Comparison of ENCODE assay signal across 9 cellular contexts in the genomic region with DNA sequence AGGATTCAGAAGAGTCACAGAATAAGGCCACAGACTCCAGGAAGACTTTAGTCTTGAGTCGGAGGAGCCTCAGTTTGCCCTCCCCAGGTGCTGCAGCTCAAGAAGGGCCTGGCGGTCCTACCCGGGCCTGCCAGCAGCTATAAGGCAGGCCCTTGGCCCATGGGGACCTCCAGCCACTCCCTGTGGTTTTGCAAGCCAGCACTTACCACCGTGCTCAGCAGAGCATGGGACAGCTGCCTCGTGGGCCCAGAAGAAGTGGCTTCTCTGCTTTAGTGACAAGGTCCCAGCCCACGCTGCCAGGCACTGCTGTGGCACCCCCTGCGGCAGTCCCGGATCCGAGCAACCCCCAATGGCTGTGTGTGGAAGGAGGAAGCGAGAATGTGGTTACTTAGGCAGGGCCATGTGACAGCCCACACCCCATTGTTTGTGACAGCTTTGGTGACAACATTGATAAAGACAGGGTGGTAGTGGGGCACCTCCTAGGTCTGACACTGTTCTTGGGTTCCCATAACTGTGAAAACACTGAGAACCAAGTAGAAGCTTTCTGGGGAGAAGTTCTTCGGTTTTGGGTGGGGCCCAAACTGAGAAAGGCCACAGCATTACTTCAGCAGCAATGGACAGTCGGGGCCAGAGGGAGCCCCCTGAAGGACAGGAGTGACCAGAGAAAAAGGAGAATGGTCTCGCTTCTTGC. TPM values are rescaled to one million over a fixed set of nuclear protein-coding genes. Genes with fewer than 3 reads are reported as not detected.
DNase-seq lines count a peak whose midpoint lies in the region; ATAC-seq and FAIRE-seq lines count a peak whose summit lies in the region.
"Had no signal": no experiment of that assay in that cellular context is flagged by ENCODE, and none has a peak within 500 bp of the region (broad histone marks: within the 10 kb centered on the region; RNA-seq: fewer than 3 reads in every experiment).

A gene with protein sequence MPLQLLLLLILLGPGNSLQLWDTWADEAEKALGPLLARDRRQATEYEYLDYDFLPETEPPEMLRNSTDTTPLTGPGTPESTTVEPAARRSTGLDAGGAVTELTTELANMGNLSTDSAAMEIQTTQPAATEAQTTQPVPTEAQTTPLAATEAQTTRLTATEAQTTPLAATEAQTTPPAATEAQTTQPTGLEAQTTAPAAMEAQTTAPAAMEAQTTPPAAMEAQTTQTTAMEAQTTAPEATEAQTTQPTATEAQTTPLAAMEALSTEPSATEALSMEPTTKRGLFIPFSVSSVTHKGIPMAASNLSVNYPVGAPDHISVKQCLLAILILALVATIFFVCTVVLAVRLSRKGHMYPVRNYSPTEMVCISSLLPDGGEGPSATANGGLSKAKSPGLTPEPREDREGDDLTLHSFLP (minus strand): TSS at position 361 of the 691 bp plus-strand sequence. CDS start 9,587 bp downstream, outside the sequence.

- H3K4me1 ChIP-seq in skeletal muscle tissue (ENCODE audit: control insufficient read depth in 3 of 3, insufficient read depth in 3 of 3, low read length in 3 of 3) = peaks cover 9 to 40% (median 19%) of the 10 kb centered on the region in 3 donors
- H3K4me1 ChIP-seq: Caco-2 had no signal

- DNase-seq in C1 segment of cervical spinal cord (lab: John Stamatoyannopoulos, UW) (peak in 9 of 14 donors; percentile 27 to 65 (median 51)), HTR-8/SVneo (ENCODE audit: insufficient read length, low spot score) (no peak), COLO829 (ENCODE audit: low spot score) (no peak)
- peak; percentile 61 to 68 for DNase-seq in activated CD4-positive, alpha-beta T cell treated with anti-CD3 and anti-CD28 coated beads for 24 hours (ENCODE audit: low read depth in 2 of 2)
- peak; percentile 85 to 88 (median 87) for DNase-seq in effector memory CD8-positive, alpha-beta T cell

- H3K27ac Mint-ChIP-seq in effector memory CD8-positive, alpha-beta T cell = peak within 1 kb of the TSS; percentile 94 to 99

- peaks cover 61% of the 10 kb centered on the region for H3K36me3 Mint-ChIP-seq in effector memory CD8-positive, alpha-beta T cell (ENCODE audit: insufficient read depth)

- H3K27me3 ChIP-seq in skeletal muscle tissue (ENCODE audit: control insufficient read depth in 3 of 3, insufficient read depth in 3 of 3, low read length in 3 of 3) = peaks cover 0 to 18% (median 3%) of the 10 kb centered on the region in 3 donors

- no peaks in the 10 kb centered on the region for H3K9me3 ChIP-seq in skeletal muscle tissue (ENCODE audit: control insufficient read depth in 3 of 3, low read length in 3 of 3)
- H3K9me3 ChIP-seq: Caco-2 had no signal

- ATAC-seq in GM19463 (IDR thresholded peaks at IDR 0.05; ENCODE audit: unreplicated experiment) = peak; percentile 49
- peak; percentile 33 for ATAC-seq in HG03575 (IDR thresholded peaks at IDR 0.05; ENCODE audit: extremely low read depth, insufficient number of reproducible peaks, low FRiP score, unreplicated experiment)
- ATAC-seq in effector memory CD8-positive, alpha-beta T cell (replicated peaks) = peak; percentile 70

- no peak within 1 kb of the TSS for H3K4me3 ChIP-seq in skeletal muscle tissue (ENCODE audit: low read length in 3 of 3)

- H3K27ac ChIP-seq in skeletal muscle tissue (ENCODE audit: low read depth, low read length) = peak within 1 kb of the TSS; percentile 56

- H3K36me3 ChIP-seq in skeletal muscle tissue (ENCODE audit: control insufficient read depth in 3 of 3, insufficient read depth in 3 of 3, low read length in 3 of 3) = no peaks in the 10 kb centered on the region

- H3K9ac ChIP-seq in skeletal muscle tissue (ENCODE audit: low read depth in 1 of 3, low read length in 3 of 3) = peak within 1 kb of the TSS in 2 of 3 donors; percentile 3 to 25

- no peaks in the 10 kb centered on the region for H3K9me3 Mint-ChIP-seq in effector memory CD8-positive, alpha-beta T cell

- peaks cover 52 to 60% of the 10 kb centered on the region in 2 donors for H3K4me1 Mint-ChIP-seq in effector memory CD8-positive, alpha-beta T cell (ENCODE audit: low read depth in 2 of 2)

- FAIRE-seq in HTR-8/SVneo (lab: Jason Lieb, UNC) = no peak

- no peaks in the 10 kb centered on the region for H3K27me3 Mint-ChIP-seq in effector memory CD8-positive, alpha-beta T cell

- peak within 1 kb of the TSS; percentile 81 to 94 for H3K4me3 Mint-ChIP-seq in effector memory CD8-positive, alpha-beta T cell

RNA-seq across cellular contexts. Expression of the gene that starts here (rescaled TPM):
- total RNA-seq in skeletal muscle tissue = 3.7 TPM

Comparison
In these comparisons a context has a peak if more than half of its experiments do, and no peak if none do; other contexts are left out.
1. DNase-seq: peak in C1 segment of cervical spinal cord (9 of 14), activated CD4-positive, alpha-beta T cell treated with anti-CD3 and anti-CD28 coated beads for 24 hours (2 of 2) and effector memory CD8-positive, alpha-beta T cell (3 of 3); none in HTR-8/SVneo (single experiment) and COLO829 (single experiment).
2. Peak in every context shown above with its lines, with median percentiles within 50 percentile points of each other: ATAC-seq.